25 cellular contexts compared by ENCODE assay signal in the genomic region with DNA sequence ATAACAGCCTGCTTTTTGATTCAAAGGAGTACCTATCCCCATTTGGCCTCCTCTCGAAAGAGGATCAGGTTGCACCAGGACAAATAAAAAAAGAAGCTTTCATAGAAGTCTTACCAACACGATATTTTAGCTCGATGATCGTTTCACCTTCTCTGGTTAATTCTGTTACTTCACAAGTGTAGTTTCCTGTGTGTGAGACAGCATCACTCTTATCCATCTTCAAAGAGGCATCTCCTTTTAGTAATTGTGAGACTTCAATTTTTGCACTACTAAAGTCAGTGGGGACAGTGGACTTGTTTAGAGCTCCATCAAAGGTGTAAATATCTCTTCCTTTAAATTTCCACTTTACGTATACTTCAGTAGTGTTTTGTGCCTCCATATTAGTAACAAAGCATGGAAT. TPM values are rescaled to one million over a fixed set of nuclear protein-coding genes. Genes with fewer than 3 reads are reported as not detected.
DNase-seq lines count a peak whose midpoint lies in the region; ATAC-seq and TF ChIP-seq lines count a peak whose summit lies in the region.
"Had no signal": no experiment of that assay in that cellular context is flagged by ENCODE, and none has a peak within 500 bp of the region (broad histone marks: within the 10 kb centered on the region; RNA-seq: fewer than 3 reads in every experiment).

No MANE protein-coding gene starts in this region.

- H3K27ac Mint-ChIP-seq in activated CD4-positive, alpha-beta memory T cell treated with anti-CD3 and anti-CD28 coated beads for 36 hours = peak overlapping the region; percentile 50
- H3K27ac Mint-ChIP-seq in activated CD4-positive, alpha-beta memory T cell treated with anti-CD3 and anti-CD28 coated beads, Interleukin-2, amount 10 ng/mL, durations not matched to agents 7 days and 5 days = no peak overlapping the region
- peak overlapping the region; percentile 24 to 88 (median 77) for H3K27ac Mint-ChIP-seq in CD4-positive, alpha-beta memory T cell
- H3K27ac Mint-ChIP-seq in effector memory CD8-positive, alpha-beta T cell = peak overlapping the region; percentile 77 to 92
- H3K27ac Mint-ChIP-seq in osteocyte (ENCODE audit: unreplicated experiment) = no peak overlapping the region

- H3K27ac ChIP-seq in CD4-positive, alpha-beta memory T cell (ENCODE audit: low read depth, low read length) = no peak overlapping the region
- no peak overlapping the region for H3K27ac ChIP-seq in PC-3 (ENCODE audit: low read length)
- H3K27ac ChIP-seq: BLaER1, SJCRH30, stomach, tibial nerve had no signal

- BruUV-seq in PC-3 (replicated peaks; lab: Mats Ljungman, UMichigan) = no TSS peak

- H3K9me3 Mint-ChIP-seq in activated CD4-positive, alpha-beta memory T cell treated with anti-CD3 and anti-CD28 coated beads for 36 hours = no peaks in the 10 kb centered on the region
- H3K9me3 Mint-ChIP-seq in activated CD4-positive, alpha-beta memory T cell treated with anti-CD3 and anti-CD28 coated beads, Interleukin-2, amount 10 ng/mL, durations not matched to agents 7 days and 5 days = peaks cover 2% of the 10 kb centered on the region
- H3K9me3 Mint-ChIP-seq in CD4-positive, alpha-beta memory T cell = peaks cover 0 to 3% (median 0%) of the 10 kb centered on the region in 8 donors
- no peaks in the 10 kb centered on the region for H3K9me3 Mint-ChIP-seq in effector memory CD8-positive, alpha-beta T cell
- H3K9me3 Mint-ChIP-seq in osteocyte (ENCODE audit: unreplicated experiment) = no peaks in the 10 kb centered on the region

- peaks cover 16% of the 10 kb centered on the region for H3K36me3 ChIP-seq in CD4-positive, alpha-beta memory T cell (ENCODE audit: insufficient read depth, low read length)
- H3K36me3 ChIP-seq in PC-3 (ENCODE audit: low read depth, low read length) = peaks cover 5% of the 10 kb centered on the region; the same call in 1 of the 2 replicates

- no peak for DNase-seq in activated CD4-positive, alpha-beta memory T cell treated with anti-CD3 and anti-CD28 coated beads for 36 hours
- no peak for DNase-seq in activated CD4-positive, alpha-beta memory T cell treated with anti-CD3 and anti-CD28 coated beads, Interleukin-2, amount 10 ng/mL, durations not matched to agents 7 days and 5 days
- DNase-seq in CD4-positive, alpha-beta memory T cell = no peak
- DNase-seq in PC-3 (no peak), NCI-H187 (lab: John Stamatoyannopoulos, UW) (no peak), osteocyte (ENCODE audit: extremely low spot score, unreplicated experiment) (no peak)
- no peak for DNase-seq in effector memory CD8-positive, alpha-beta T cell
- DNase-seq: ACHN; activated CD4-positive, alpha-beta T cell treated with anti-CD3 and anti-CD28 coated beads for 1 hour; glutamatergic neuron; H7; kidney; midbrain; NCI-H1048; NCI-H1930; NK-92 treated with Interleukin-12 subunit alpha and Interleukin-12 subunit beta, amount 100 ng/mL, for 24 hours; SJCRH30; stimulated activated CD4-positive, alpha-beta T cell treated with anti-CD3 and anti-CD28 coated beads, Interleukin-4, amount 100 ng/mL, for 4 hours; stomach; T-helper 1 cell had no signal

- H3K4me1 ChIP-seq in CD4-positive, alpha-beta memory T cell (ENCODE audit: insufficient read depth, low read length) = peaks cover 100% of the 10 kb centered on the region
- peaks cover 11% of the 10 kb centered on the region for H3K4me1 ChIP-seq in PC-3 (ENCODE audit: insufficient read depth, low read length)
- H3K4me1 ChIP-seq: SJCRH30 had no signal

- ATAC-seq in PC-3 (peak; percentile 8; the same call in 1 of the 2 replicates), HG03139 (IDR thresholded peaks at IDR 0.05; ENCODE audit: unreplicated experiment) (no peak)
- peak; percentile 68 for ATAC-seq in effector memory CD8-positive, alpha-beta T cell (replicated peaks)
- ATAC-seq: Panc1, sciatic nerve had no signal

- POLR2A ChIA-PET in activated CD4-positive, alpha-beta memory T cell treated with anti-CD3 and anti-CD28 coated beads for 36 hours (lab: Charles Lee) = interaction anchor here (0.6 to 1.2 kb wide), 2 partner anchors 13 to 31 kb away, joined by 3 read pairs; no protein-coding TSS in a partner anchor
- POLR2A ChIA-PET in activated CD4-positive, alpha-beta memory T cell treated with anti-CD3 and anti-CD28 coated beads, Interleukin-2, amount 10 ng/mL, durations not matched to agents 7 days and 5 days (lab: Charles Lee) = interaction anchor here (0.7 to 3.3 kb wide), 5 partner anchors 10 to 144 kb away, joined by 3 to 13 read pairs (median 4); no protein-coding TSS in a partner anchor
- POLR2A ChIA-PET in CD4-positive, alpha-beta memory T cell (lab: Charles Lee; ENCODE audit: partially characterized antibody) = interaction anchor here (1.3 to 4.8 kb wide), 6 partner anchors 9 to 144 kb away, joined by 3 to 20 read pairs (median 4); no protein-coding TSS in a partner anchor
- POLR2A ChIA-PET in PC-3 (lab: Charles Lee; ENCODE audit: unreplicated experiment) = interaction anchor here (0.6 kb wide), 1 partner anchor 76 kb away, joined by 3 read pairs; no protein-coding TSS in a partner anchor

- no peak overlapping the region for H2AFZ ChIP-seq in PC-3 (ENCODE audit: low read length)

- no peaks in the 10 kb centered on the region for H3F3A ChIP-seq in PC-3 (ENCODE audit: low read length, unreplicated experiment)

- H3K9ac ChIP-seq in PC-3 (ENCODE audit: low read length) = no peak overlapping the region
- H3K9ac ChIP-seq: BLaER1 had no signal

- no peaks in the 10 kb centered on the region for H3K27me3 Mint-ChIP-seq in activated CD4-positive, alpha-beta memory T cell treated with anti-CD3 and anti-CD28 coated beads for 36 hours
- no peaks in the 10 kb centered on the region for H3K27me3 Mint-ChIP-seq in activated CD4-positive, alpha-beta memory T cell treated with anti-CD3 and anti-CD28 coated beads, Interleukin-2, amount 10 ng/mL, durations not matched to agents 7 days and 5 days
- H3K27me3 Mint-ChIP-seq in CD4-positive, alpha-beta memory T cell = no peaks in the 10 kb centered on the region
- no peaks in the 10 kb centered on the region for H3K27me3 Mint-ChIP-seq in effector memory CD8-positive, alpha-beta T cell
- no peaks in the 10 kb centered on the region for H3K27me3 Mint-ChIP-seq in osteocyte (ENCODE audit: unreplicated experiment)

- intact Hi-C loops in activated CD4-positive, alpha-beta memory T cell treated with anti-CD3 and anti-CD28 coated beads for 36 hours (cut with micrococcal nuclease) = loop anchor here (1.0 kb wide), 1 partner anchor 8 kb away; no protein-coding TSS in a partner anchor
- intact Hi-C loops in CD4-positive, alpha-beta memory T cell (cut with micrococcal nuclease) = loop anchor here (1.0 kb wide), 1 partner anchor 8 kb away; no protein-coding TSS in a partner anchor
- intact Hi-C loops in PC-3 (cut with micrococcal nuclease) = no loop called here

- no peaks in the 10 kb centered on the region for H3K9me2 ChIP-seq in PC-3 (replicated peaks; ENCODE audit: low read length)

- H3K4me2 ChIP-seq in PC-3 (ENCODE audit: low read length) = 0 out of 2 replicates have a peak overlapping the region, but pooled peaks have one; percentile 11
- H3K4me2 ChIP-seq: BLaER1 had no signal

- H3K9me3 ChIP-seq in CD4-positive, alpha-beta memory T cell (ENCODE audit: control insufficient read depth in 1 of 2, low read length in 2 of 2) = no peaks in the 10 kb centered on the region
- H3K9me3 ChIP-seq in PC-3 (ENCODE audit: low read length) = no peaks in the 10 kb centered on the region
- H3K9me3 ChIP-seq: BLaER1, SJCRH30, stomach, tibial nerve had no signal

- CTCF ChIA-PET in activated CD4-positive, alpha-beta memory T cell treated with anti-CD3 and anti-CD28 coated beads for 36 hours (lab: Charles Lee) = interaction anchor here (1.0 to 1.3 kb wide), 2 partner anchors 38 to 152 kb away, joined by 3 read pairs; no protein-coding TSS in a partner anchor
- CTCF ChIA-PET in activated CD4-positive, alpha-beta memory T cell treated with anti-CD3 and anti-CD28 coated beads, Interleukin-2, amount 10 ng/mL, durations not matched to agents 7 days and 5 days (lab: Charles Lee) = interaction anchor here (1.0 kb wide), 1 partner anchor 152 kb away, joined by 3 read pairs; no protein-coding TSS in a partner anchor
- CTCF ChIA-PET in CD4-positive, alpha-beta memory T cell (lab: Charles Lee; ENCODE audit: partially characterized antibody) = interaction anchor here (1.4 to 1.7 kb wide), 2 partner anchors 11 to 13 kb away, joined by 4 read pairs; no protein-coding TSS in a partner anchor
- CTCF ChIA-PET in PC-3 (lab: Charles Lee) = no interaction called here

- no peaks in the 10 kb centered on the region for H3K27me3 ChIP-seq in CD4-positive, alpha-beta memory T cell (ENCODE audit: insufficient read depth, low read length)
- H3K27me3 ChIP-seq in PC-3 (ENCODE audit: low read length) = no peaks in the 10 kb centered on the region
- H3K27me3 ChIP-seq: BLaER1, stomach, tibial nerve had no signal

- H3K36me3 Mint-ChIP-seq in activated CD4-positive, alpha-beta memory T cell treated with anti-CD3 and anti-CD28 coated beads for 36 hours = peaks cover 36% of the 10 kb centered on the region
- peaks cover 48% of the 10 kb centered on the region for H3K36me3 Mint-ChIP-seq in activated CD4-positive, alpha-beta memory T cell treated with anti-CD3 and anti-CD28 coated beads, Interleukin-2, amount 10 ng/mL, durations not matched to agents 7 days and 5 days (ENCODE audit: low read depth)
- peaks cover 30 to 59% of the 10 kb centered on the region in 2 donors for H3K36me3 Mint-ChIP-seq in CD4-positive, alpha-beta memory T cell
- H3K36me3 Mint-ChIP-seq in effector memory CD8-positive, alpha-beta T cell (ENCODE audit: insufficient read depth) = peaks cover 26% of the 10 kb centered on the region
- peaks cover 15% of the 10 kb centered on the region for H3K36me3 Mint-ChIP-seq in osteocyte (ENCODE audit: unreplicated experiment)

- no peak overlapping the region for H3K4me3 ChIP-seq in CD4-positive, alpha-beta memory T cell (ENCODE audit: low read length in 2 of 2)
- no peak overlapping the region for H3K4me3 ChIP-seq in PC-3 (ENCODE audit: low read length)
- H3K4me3 ChIP-seq: BLaER1, SJCRH30, stomach, tibial nerve had no signal

- H3K79me2 ChIP-seq in PC-3 (ENCODE audit: low read length) = peaks cover 43% of the 10 kb centered on the region

- no peak overlapping the region for H3K4me3 Mint-ChIP-seq in activated CD4-positive, alpha-beta memory T cell treated with anti-CD3 and anti-CD28 coated beads for 36 hours
- no peak overlapping the region for H3K4me3 Mint-ChIP-seq in activated CD4-positive, alpha-beta memory T cell treated with anti-CD3 and anti-CD28 coated beads, Interleukin-2, amount 10 ng/mL, durations not matched to agents 7 days and 5 days
- peak overlapping the region; percentile 3 to 80 (median 54) for H3K4me3 Mint-ChIP-seq in CD4-positive, alpha-beta memory T cell
- peak overlapping the region; percentile 22 to 62 for H3K4me3 Mint-ChIP-seq in effector memory CD8-positive, alpha-beta T cell
- H3K4me3 Mint-ChIP-seq in osteocyte (ENCODE audit: unreplicated experiment) = no peak overlapping the region

- H4K20me1 ChIP-seq in PC-3 (ENCODE audit: low read length) = no peaks in the 10 kb centered on the region

- peaks cover 27% of the 10 kb centered on the region for H3K4me1 Mint-ChIP-seq in activated CD4-positive, alpha-beta memory T cell treated with anti-CD3 and anti-CD28 coated beads for 36 hours (ENCODE audit: low read depth)
- peaks cover 57% of the 10 kb centered on the region for H3K4me1 Mint-ChIP-seq in activated CD4-positive, alpha-beta memory T cell treated with anti-CD3 and anti-CD28 coated beads, Interleukin-2, amount 10 ng/mL, durations not matched to agents 7 days and 5 days
- H3K4me1 Mint-ChIP-seq in CD4-positive, alpha-beta memory T cell = peaks cover 11 to 61% (median 54%) of the 10 kb centered on the region in 4 donors
- peaks cover 36 to 46% of the 10 kb centered on the region in 2 donors for H3K4me1 Mint-ChIP-seq in effector memory CD8-positive, alpha-beta T cell (ENCODE audit: low read depth in 2 of 2)
- H3K4me1 Mint-ChIP-seq in osteocyte (ENCODE audit: unreplicated experiment) = no peaks in the 10 kb centered on the region

- no peak for TF ChIP-seq CTCF in PC-3 (conservative IDR thresholded peaks at IDR 0.05; ENCODE audit: low read depth, low read length)
- TF ChIP-seq CTCF in osteocyte (IDR thresholded peaks at IDR 0.05) = no peak

RNA-seq across cellular contexts. Expression of gene CD47, which starts 11.0 kb away (rescaled TPM):
- total RNA-seq in activated CD4-positive, alpha-beta memory T cell treated with anti-CD3 and anti-CD28 coated beads for 36 hours = 100 to 1,000 TPM; 122 to 124 TPM
- 100 to 1,000 TPM; 153 to 161 TPM for total RNA-seq in activated CD4-positive, alpha-beta memory T cell treated with anti-CD3 and anti-CD28 coated beads, Interleukin-2, amount 10 ng/mL, durations not matched to agents 7 days and 5 days
- 100 to 1,000 TPM; 224 to 226 TPM for total RNA-seq in CD4-positive, alpha-beta memory T cell
- polyA plus RNA-seq in CD4-positive, alpha-beta memory T cell = 100 to 1,000 TPM; 281 to 288 TPM
- total RNA-seq in PC-3 (2014; rRNA removed) = 48.4 and 63.6 TPM in 2 replicates
- total RNA-seq in osteocyte = 44.8 and 51.2 TPM in 2 replicates

Comparison
In these comparisons a context has a peak if more than half of its experiments do, and no peak if none do; other contexts are left out.
1. H3K27ac Mint-ChIP-seq: peak in activated CD4-positive, alpha-beta memory T cell treated with anti-CD3 and anti-CD28 coated beads for 36 hours (single experiment), CD4-positive, alpha-beta memory T cell (7 of 7) and effector memory CD8-positive, alpha-beta T cell (2 of 2); none in activated CD4-positive, alpha-beta memory T cell treated with anti-CD3 and anti-CD28 coated beads, Interleukin-2, amount 10 ng/mL, durations not matched to agents 7 days and 5 days (single experiment) and osteocyte (single experiment).
2. H3K4me3 Mint-ChIP-seq: peak in CD4-positive, alpha-beta memory T cell (8 of 8) and effector memory CD8-positive, alpha-beta T cell (2 of 2); none in activated CD4-positive, alpha-beta memory T cell treated with anti-CD3 and anti-CD28 coated beads for 36 hours (single experiment), activated CD4-positive, alpha-beta memory T cell treated with anti-CD3 and anti-CD28 coated beads, Interleukin-2, amount 10 ng/mL, durations not matched to agents 7 days and 5 days (single experiment) and osteocyte (single experiment).